In the genomic region with DNA sequence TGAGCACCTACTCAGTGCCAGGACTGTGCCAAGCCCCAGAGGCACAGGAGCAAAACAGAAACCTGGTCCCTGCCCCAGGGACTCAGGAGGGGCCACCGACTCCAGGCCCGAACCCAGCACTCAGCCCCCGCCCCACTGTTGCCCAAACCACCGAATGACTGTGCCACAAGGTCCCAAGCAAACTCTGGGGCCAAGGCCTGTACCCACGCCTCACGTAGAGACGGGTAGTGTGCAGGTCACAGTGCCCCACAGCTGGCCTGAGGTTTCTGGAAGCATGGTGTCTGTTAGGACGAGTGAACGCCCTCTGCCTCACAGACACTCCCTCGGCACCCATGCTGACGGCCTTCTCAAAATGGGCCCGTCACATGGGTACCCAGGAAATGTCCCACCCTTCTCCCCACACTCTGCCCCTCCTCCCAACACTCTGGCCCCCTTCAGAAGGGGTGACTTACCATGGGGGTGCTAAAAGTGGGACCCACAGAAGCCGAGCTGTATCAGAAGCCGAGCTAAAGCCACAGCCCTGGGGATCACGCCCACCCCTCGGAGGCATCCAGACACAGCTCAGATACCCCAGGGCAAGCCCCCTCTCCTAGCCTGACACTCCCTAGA, we compare ENCODE assay signal across 1 cellular context.
TF ChIP-seq lines count a peak whose summit lies in the region.

No MANE protein-coding gene starts in this region.

TF ChIP-seq in WTC11, 78 proteins besides CTCF, POLR2A, EP300 and RAD21 (continued from another document):
- TF ChIP-seq, protein P1, sequence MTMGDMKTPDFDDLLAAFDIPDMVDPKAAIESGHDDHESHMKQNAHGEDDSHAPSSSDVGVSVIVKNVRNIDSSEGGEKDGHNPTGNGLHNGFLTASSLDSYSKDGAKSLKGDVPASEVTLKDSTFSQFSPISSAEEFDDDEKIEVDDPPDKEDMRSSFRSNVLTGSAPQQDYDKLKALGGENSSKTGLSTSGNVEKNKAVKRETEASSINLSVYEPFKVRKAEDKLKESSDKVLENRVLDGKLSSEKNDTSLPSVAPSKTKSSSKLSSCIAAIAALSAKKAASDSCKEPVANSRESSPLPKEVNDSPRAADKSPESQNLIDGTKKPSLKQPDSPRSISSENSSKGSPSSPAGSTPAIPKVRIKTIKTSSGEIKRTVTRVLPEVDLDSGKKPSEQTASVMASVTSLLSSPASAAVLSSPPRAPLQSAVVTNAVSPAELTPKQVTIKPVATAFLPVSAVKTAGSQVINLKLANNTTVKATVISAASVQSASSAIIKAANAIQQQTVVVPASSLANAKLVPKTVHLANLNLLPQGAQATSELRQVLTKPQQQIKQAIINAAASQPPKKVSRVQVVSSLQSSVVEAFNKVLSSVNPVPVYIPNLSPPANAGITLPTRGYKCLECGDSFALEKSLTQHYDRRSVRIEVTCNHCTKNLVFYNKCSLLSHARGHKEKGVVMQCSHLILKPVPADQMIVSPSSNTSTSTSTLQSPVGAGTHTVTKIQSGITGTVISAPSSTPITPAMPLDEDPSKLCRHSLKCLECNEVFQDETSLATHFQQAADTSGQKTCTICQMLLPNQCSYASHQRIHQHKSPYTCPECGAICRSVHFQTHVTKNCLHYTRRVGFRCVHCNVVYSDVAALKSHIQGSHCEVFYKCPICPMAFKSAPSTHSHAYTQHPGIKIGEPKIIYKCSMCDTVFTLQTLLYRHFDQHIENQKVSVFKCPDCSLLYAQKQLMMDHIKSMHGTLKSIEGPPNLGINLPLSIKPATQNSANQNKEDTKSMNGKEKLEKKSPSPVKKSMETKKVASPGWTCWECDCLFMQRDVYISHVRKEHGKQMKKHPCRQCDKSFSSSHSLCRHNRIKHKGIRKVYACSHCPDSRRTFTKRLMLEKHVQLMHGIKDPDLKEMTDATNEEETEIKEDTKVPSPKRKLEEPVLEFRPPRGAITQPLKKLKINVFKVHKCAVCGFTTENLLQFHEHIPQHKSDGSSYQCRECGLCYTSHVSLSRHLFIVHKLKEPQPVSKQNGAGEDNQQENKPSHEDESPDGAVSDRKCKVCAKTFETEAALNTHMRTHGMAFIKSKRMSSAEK (CRISPR knock-in tag; IDR thresholded peaks at IDR 0.05; ENCODE audit: borderline replicate concordance), result no peak
- TF ChIP-seq, protein P2, sequence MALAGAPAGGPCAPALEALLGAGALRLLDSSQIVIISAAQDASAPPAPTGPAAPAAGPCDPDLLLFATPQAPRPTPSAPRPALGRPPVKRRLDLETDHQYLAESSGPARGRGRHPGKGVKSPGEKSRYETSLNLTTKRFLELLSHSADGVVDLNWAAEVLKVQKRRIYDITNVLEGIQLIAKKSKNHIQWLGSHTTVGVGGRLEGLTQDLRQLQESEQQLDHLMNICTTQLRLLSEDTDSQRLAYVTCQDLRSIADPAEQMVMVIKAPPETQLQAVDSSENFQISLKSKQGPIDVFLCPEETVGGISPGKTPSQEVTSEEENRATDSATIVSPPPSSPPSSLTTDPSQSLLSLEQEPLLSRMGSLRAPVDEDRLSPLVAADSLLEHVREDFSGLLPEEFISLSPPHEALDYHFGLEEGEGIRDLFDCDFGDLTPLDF (CRISPR knock-in tag; IDR thresholded peaks at IDR 0.05), result no peak
- TF ChIP-seq, protein P3, sequence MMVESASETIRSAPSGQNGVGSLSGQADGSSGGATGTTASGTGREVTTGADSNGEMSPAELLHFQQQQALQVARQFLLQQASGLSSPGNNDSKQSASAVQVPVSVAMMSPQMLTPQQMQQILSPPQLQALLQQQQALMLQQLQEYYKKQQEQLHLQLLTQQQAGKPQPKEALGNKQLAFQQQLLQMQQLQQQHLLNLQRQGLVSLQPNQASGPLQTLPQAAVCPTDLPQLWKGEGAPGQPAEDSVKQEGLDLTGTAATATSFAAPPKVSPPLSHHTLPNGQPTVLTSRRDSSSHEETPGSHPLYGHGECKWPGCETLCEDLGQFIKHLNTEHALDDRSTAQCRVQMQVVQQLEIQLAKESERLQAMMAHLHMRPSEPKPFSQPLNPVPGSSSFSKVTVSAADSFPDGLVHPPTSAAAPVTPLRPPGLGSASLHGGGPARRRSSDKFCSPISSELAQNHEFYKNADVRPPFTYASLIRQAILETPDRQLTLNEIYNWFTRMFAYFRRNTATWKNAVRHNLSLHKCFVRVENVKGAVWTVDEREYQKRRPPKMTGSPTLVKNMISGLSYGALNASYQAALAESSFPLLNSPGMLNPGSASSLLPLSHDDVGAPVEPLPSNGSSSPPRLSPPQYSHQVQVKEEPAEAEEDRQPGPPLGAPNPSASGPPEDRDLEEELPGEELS (CRISPR knock-in tag; IDR thresholded peaks at IDR 0.05), result no peak
- TF ChIP-seq, protein P4, sequence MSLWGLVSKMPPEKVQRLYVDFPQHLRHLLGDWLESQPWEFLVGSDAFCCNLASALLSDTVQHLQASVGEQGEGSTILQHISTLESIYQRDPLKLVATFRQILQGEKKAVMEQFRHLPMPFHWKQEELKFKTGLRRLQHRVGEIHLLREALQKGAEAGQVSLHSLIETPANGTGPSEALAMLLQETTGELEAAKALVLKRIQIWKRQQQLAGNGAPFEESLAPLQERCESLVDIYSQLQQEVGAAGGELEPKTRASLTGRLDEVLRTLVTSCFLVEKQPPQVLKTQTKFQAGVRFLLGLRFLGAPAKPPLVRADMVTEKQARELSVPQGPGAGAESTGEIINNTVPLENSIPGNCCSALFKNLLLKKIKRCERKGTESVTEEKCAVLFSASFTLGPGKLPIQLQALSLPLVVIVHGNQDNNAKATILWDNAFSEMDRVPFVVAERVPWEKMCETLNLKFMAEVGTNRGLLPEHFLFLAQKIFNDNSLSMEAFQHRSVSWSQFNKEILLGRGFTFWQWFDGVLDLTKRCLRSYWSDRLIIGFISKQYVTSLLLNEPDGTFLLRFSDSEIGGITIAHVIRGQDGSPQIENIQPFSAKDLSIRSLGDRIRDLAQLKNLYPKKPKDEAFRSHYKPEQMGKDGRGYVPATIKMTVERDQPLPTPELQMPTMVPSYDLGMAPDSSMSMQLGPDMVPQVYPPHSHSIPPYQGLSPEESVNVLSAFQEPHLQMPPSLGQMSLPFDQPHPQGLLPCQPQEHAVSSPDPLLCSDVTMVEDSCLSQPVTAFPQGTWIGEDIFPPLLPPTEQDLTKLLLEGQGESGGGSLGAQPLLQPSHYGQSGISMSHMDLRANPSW (CRISPR knock-in tag; conservative IDR thresholded peaks at IDR 0.05; ENCODE audit: low read depth), result no peak
- TF ChIP-seq, protein P5, sequence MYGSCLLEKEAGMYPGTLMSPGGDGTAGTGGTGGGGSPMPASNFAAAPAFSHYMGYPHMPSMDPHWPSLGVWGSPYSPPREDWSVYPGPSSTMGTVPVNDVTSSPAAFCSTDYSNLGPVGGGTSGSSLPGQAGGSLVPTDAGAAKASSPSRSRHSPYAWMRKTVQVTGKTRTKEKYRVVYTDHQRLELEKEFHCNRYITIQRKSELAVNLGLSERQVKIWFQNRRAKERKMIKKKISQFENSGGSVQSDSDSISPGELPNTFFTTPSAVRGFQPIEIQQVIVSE (CRISPR knock-in tag; IDR thresholded peaks at IDR 0.05; ENCODE audit: borderline replicate concordance), result no peak
- TF ChIP-seq ESRRA (CRISPR knock-in tag; IDR thresholded peaks at IDR 0.05; ENCODE audit: borderline replicate concordance) (no peak), NFE2L1 (CRISPR knock-in tag; IDR thresholded peaks at IDR 0.05) (no peak), FOXK1 (CRISPR knock-in tag; IDR thresholded peaks at IDR 0.05) (no peak), ZNF138 (CRISPR knock-in tag; conservative IDR thresholded peaks at IDR 0.05) (no peak), GABPB1 (CRISPR knock-in tag; IDR thresholded peaks at IDR 0.05) (no peak), GRHL2 (CRISPR knock-in tag; IDR thresholded peaks at IDR 0.05; ENCODE audit: insufficient replicate concordance, severe bottlenecking) (no peak), ELF4 (CRISPR knock-in tag; IDR thresholded peaks at IDR 0.05; ENCODE audit: low read depth) (no peak)
- TF ChIP-seq, protein P6, sequence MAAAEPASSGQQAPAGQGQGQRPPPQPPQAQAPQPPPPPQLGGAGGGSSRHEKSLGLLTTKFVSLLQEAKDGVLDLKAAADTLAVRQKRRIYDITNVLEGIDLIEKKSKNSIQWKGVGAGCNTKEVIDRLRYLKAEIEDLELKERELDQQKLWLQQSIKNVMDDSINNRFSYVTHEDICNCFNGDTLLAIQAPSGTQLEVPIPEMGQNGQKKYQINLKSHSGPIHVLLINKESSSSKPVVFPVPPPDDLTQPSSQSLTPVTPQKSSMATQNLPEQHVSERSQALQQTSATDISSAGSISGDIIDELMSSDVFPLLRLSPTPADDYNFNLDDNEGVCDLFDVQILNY (CRISPR knock-in tag; IDR thresholded peaks at IDR 0.05), result no peak
- TF ChIP-seq, protein P7, sequence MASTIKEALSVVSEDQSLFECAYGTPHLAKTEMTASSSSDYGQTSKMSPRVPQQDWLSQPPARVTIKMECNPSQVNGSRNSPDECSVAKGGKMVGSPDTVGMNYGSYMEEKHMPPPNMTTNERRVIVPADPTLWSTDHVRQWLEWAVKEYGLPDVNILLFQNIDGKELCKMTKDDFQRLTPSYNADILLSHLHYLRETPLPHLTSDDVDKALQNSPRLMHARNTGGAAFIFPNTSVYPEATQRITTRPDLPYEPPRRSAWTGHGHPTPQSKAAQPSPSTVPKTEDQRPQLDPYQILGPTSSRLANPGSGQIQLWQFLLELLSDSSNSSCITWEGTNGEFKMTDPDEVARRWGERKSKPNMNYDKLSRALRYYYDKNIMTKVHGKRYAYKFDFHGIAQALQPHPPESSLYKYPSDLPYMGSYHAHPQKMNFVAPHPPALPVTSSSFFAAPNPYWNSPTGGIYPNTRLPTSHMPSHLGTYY (CRISPR knock-in tag; IDR thresholded peaks at IDR 0.05), result no peak
- TF ChIP-seq, protein P8, sequence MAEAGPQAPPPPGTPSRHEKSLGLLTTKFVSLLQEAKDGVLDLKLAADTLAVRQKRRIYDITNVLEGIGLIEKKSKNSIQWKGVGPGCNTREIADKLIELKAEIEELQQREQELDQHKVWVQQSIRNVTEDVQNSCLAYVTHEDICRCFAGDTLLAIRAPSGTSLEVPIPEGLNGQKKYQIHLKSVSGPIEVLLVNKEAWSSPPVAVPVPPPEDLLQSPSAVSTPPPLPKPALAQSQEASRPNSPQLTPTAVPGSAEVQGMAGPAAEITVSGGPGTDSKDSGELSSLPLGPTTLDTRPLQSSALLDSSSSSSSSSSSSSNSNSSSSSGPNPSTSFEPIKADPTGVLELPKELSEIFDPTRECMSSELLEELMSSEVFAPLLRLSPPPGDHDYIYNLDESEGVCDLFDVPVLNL (CRISPR knock-in tag; IDR thresholded peaks at IDR 0.05; ENCODE audit: borderline replicate concordance, low read depth), result no peak
- TF ChIP-seq, protein P9, sequence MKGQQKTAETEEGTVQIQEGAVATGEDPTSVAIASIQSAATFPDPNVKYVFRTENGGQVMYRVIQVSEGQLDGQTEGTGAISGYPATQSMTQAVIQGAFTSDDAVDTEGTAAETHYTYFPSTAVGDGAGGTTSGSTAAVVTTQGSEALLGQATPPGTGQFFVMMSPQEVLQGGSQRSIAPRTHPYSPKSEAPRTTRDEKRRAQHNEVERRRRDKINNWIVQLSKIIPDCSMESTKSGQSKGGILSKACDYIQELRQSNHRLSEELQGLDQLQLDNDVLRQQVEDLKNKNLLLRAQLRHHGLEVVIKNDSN (CRISPR knock-in tag; IDR thresholded peaks at IDR 0.05), result no peak
